Comparison of ENCODE assay signal across 14 cellular contexts in the genomic region with DNA sequence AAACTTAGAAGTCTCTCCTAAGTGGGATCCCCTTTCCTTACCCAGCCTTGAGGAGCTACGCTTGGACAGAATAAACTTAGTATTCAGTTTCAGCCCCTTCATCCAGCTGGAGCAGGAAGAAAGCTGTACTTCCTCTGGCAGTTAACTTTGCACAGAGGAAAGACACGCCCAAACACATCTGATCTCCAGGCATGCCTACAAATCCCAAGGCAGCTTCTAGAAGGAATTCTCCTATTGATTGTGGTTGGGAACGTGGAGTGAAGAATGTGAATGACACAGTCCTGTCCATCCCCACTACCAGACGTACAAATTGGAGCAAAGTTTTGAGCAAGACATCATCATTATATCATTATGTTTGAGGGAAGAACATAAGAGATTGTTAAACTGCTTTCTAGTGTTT. TPM values are rescaled to one million over a fixed set of nuclear protein-coding genes. Genes with fewer than 3 reads are reported as not detected.
A peak's percentile ranks its signal among the peaks of the same experiment; 100 is the strongest.
DNase-seq lines count a peak whose midpoint lies in the region; TF ChIP-seq lines count a peak whose summit lies in the region.
"Had no signal": no experiment of that assay in that cellular context is flagged by ENCODE, and none has a peak within 500 bp of the region (broad histone marks: within the 10 kb centered on the region; RNA-seq: fewer than 3 reads in every experiment).

No MANE protein-coding gene starts in this region.

- no peak overlapping the region for H3K4me3 ChIP-seq in mammary epithelial cell (replicated peaks in 1 of 3; ENCODE audit: insufficient read depth in 1 of 3, low read depth in 2 of 3, low read length in 3 of 3)
- H3K4me3 ChIP-seq in ovary, result no peak overlapping the region
- no peak overlapping the region for H3K4me3 ChIP-seq in neuronal stem cell (ENCODE audit: low read length in 2 of 2)
- H3K4me3 ChIP-seq: HAP-1 had no signal

- H4K91ac ChIP-seq in neuronal stem cell (ENCODE audit: low read depth, low read length, poor library complexity), result no peak overlapping the region

- H3K36me3 Mint-ChIP-seq in Calu3 (ENCODE audit: insufficient read depth, unreplicated experiment) (peaks cover 4% of the 10 kb centered on the region), nephron progenitor cell (ENCODE audit: low read depth) (no peaks in the 10 kb centered on the region)
- H3K36me3 Mint-ChIP-seq in activated CD4-positive, alpha-beta memory T cell treated with anti-CD3 and anti-CD28 coated beads for 36 hours, result no peaks in the 10 kb centered on the region

- H2BK15ac ChIP-seq in neuronal stem cell (ENCODE audit: low read length), result no peak overlapping the region

- peak overlapping the region; percentile 82 for H2AFZ ChIP-seq in mammary epithelial cell (ENCODE audit: low read depth, low read length)
- no peak overlapping the region for H2AFZ ChIP-seq in neuronal stem cell (ENCODE audit: low read length)

- no peak overlapping the region for H2BK120ac ChIP-seq in neuronal stem cell (ENCODE audit: low read depth, low read length)

- H3K18ac ChIP-seq in neuronal stem cell (ENCODE audit: low read length), result no peak overlapping the region

- no peak overlapping the region for H3K14ac ChIP-seq in neuronal stem cell (ENCODE audit: low read length)

- no peak overlapping the region for H3K9ac ChIP-seq in mammary epithelial cell (ENCODE audit: insufficient read depth, low read length)
- H3K9ac ChIP-seq in neuronal stem cell (ENCODE audit: low read depth, low read length, poor library complexity), result no peak overlapping the region

- TF ChIP-seq CTCF in Calu3 (IDR thresholded peaks at IDR 0.05; ENCODE audit: unreplicated experiment) (no peak), mammary epithelial cell (conservative IDR thresholded peaks at IDR 0.05 in 1 of 2, IDR thresholded peaks at IDR 0.05 in 1 of 2; ENCODE audit: extremely low read depth in 1 of 2, insufficient read depth in 1 of 2, low read depth in 1 of 2, low read length in 2 of 2) (no peak), ovary (IDR thresholded peaks at IDR 0.05) (no peak), nephron progenitor cell (IDR thresholded peaks at IDR 0.05) (no peak)

- no peak overlapping the region for H4K8ac ChIP-seq in neuronal stem cell (ENCODE audit: low read depth, low read length)

- TF ChIP-seq POLR2A in ovary (IDR thresholded peaks at IDR 0.05), result no peak

- no peaks in the 10 kb centered on the region for H3K79me2 ChIP-seq in mammary epithelial cell (ENCODE audit: insufficient read depth, low read length)

- no TSS peak for BruUV-seq in Calu3 (replicated peaks; lab: Mats Ljungman, UMichigan)
- BruUV-seq in mammary epithelial cell (replicated peaks; lab: Mats Ljungman, UMichigan), result no TSS peak

- no peak overlapping the region for H2BK12ac ChIP-seq in neuronal stem cell (ENCODE audit: low read length)

- H3K4me1 Mint-ChIP-seq in Calu3 (ENCODE audit: low read depth, unreplicated experiment) (peaks cover 43% of the 10 kb centered on the region), nephron progenitor cell (peaks cover 16% of the 10 kb centered on the region)
- no peaks in the 10 kb centered on the region for H3K4me1 Mint-ChIP-seq in activated CD4-positive, alpha-beta memory T cell treated with anti-CD3 and anti-CD28 coated beads for 36 hours (ENCODE audit: low read depth)

- H3K27me3 ChIP-seq in mammary epithelial cell (ENCODE audit: insufficient read depth, low read length), result no peaks in the 10 kb centered on the region
- H3K27me3 ChIP-seq in ovary, result no peaks in the 10 kb centered on the region
- peaks cover 1 to 20% (median 7%) of the 10 kb centered on the region in 3 experiments for H3K27me3 ChIP-seq in neuronal stem cell (ENCODE audit: control insufficient read depth in 3 of 3, insufficient read depth in 3 of 3, low read depth in 1 of 3, low read length in 3 of 3)

- H3K27ac ChIP-seq in mammary epithelial cell (ENCODE audit: insufficient read depth, low read depth, low read length) (no peak overlapping the region), ovary (no peak overlapping the region), neuronal stem cell (replicated peaks; ENCODE audit: low read length) (no peak overlapping the region)

- intact Hi-C loops in Calu3 (cut with micrococcal nuclease; ENCODE audit: unreplicated experiment), result loop anchor here (5.0 kb wide), 1 partner anchor 36 kb away; no protein-coding TSS in a partner anchor
- intact Hi-C loops in mammary epithelial cell (cut with micrococcal nuclease), result no loop called here
- intact Hi-C loops in ovary (cut with DNase I), result no loop called here
- intact Hi-C loops in activated CD4-positive, alpha-beta memory T cell treated with anti-CD3 and anti-CD28 coated beads for 36 hours (cut with micrococcal nuclease), result loop anchor here (10.0 kb wide), 1 partner anchor 253 kb away; no protein-coding TSS in a partner anchor

- no peak for TF ChIP-seq EP300 in ovary (IDR thresholded peaks at IDR 0.05)

- 0% methylated on average over 4 of the region's 4 CpGs for WGBS in mammary epithelial cell (ENCODE audit: low coverage, missing lambda C conversion rate)
- WGBS in ovary, 3 donors, result 15 to 29% (median 19%) methylated on average over 4 of the region's 4 CpGs
- WGBS in neuronal stem cell (ENCODE audit: extremely low coverage in 2 of 2, insufficient read length in 2 of 2, insufficient replicate concordance in 1 of 2), 2 donors, result no CpG with 5 or more reads among the region's 4 CpGs

- H3K9me3 ChIP-seq in mammary epithelial cell (replicated peaks; ENCODE audit: insufficient read depth, low read length) (no peaks in the 10 kb centered on the region), ovary (no peaks in the 10 kb centered on the region), neuronal stem cell (replicated peaks in 1 of 2; ENCODE audit: control insufficient read depth in 2 of 2, insufficient read depth in 1 of 2, low read depth in 1 of 2, low read length in 2 of 2) (no peaks in the 10 kb centered on the region)
- H3K9me3 ChIP-seq: HAP-1 had no signal

- no peak overlapping the region for H3K4ac ChIP-seq in neuronal stem cell (ENCODE audit: low read length)

- CTCF ChIA-PET in Calu3 (lab: Charles Lee) (interaction anchor here (1.0 kb wide), 1 partner anchor 33 kb away, joined by 3 read pairs; no protein-coding TSS in a partner anchor), mammary epithelial cell (lab: Charles Lee; ENCODE audit: low non-redundant PET) (no interaction called here)
- CTCF ChIA-PET in activated CD4-positive, alpha-beta memory T cell treated with anti-CD3 and anti-CD28 coated beads for 36 hours (lab: Charles Lee), result no interaction called here

- no peaks in the 10 kb centered on the region for H3K27me3 Mint-ChIP-seq in Calu3 (ENCODE audit: unreplicated experiment)
- H3K27me3 Mint-ChIP-seq in nephron progenitor cell (ENCODE audit: low read depth, poor library complexity), result peaks cover 32% of the 10 kb centered on the region
- H3K27me3 Mint-ChIP-seq in activated CD4-positive, alpha-beta memory T cell treated with anti-CD3 and anti-CD28 coated beads for 36 hours, result peaks cover 17% of the 10 kb centered on the region

- H3K27ac Mint-ChIP-seq in Calu3 (ENCODE audit: unreplicated experiment) (no peak overlapping the region), nephron progenitor cell (no peak overlapping the region)
- H3K27ac Mint-ChIP-seq in activated CD4-positive, alpha-beta memory T cell treated with anti-CD3 and anti-CD28 coated beads for 36 hours, result no peak overlapping the region
- H3K27ac Mint-ChIP-seq: activated T-cell treated with anti-CD3 and anti-CD28 coated beads, Interleukin-2, amount 50 U/mL, for 72 hours had no signal

- DNase-seq in Calu3 (peak; percentile 28), HS-27A (ENCODE audit: low read depth) (peak; percentile 62), mammary epithelial cell (peak; percentile 75), kidney tubule cell (ENCODE audit: low spot score) (peak; percentile 77), ovary (no peak), nephron progenitor cell (no peak), neuronal stem cell (ENCODE audit: low spot score) (no peak)
- DNase-seq in activated CD4-positive, alpha-beta memory T cell treated with anti-CD3 and anti-CD28 coated beads for 36 hours, result no peak
- DNase-seq: activated T-cell treated with anti-CD3 and anti-CD28 coated beads, Interleukin-2, amount 50 U/mL, for 72 hours; NCI-H446 treated with DMSO at 0.1 percent for 48 hours; SHP77 treated with DMSO at 0.1 percent for 48 hours; stimulated activated CD4-positive, alpha-beta T cell treated with anti-CD3 and anti-CD28 coated beads, Interleukin-4, amount 100 ng/mL, for 1 hour; stimulated activated naive CD8-positive, alpha-beta T cell treated with anti-CD3 and anti-CD28 coated beads, Interleukin-15, Interleukin-2, amounts not matched to agents 100 U/mL and 50 U/mL, for 24 hours had no signal

- POLR2A ChIA-PET in activated CD4-positive, alpha-beta memory T cell treated with anti-CD3 and anti-CD28 coated beads for 36 hours (lab: Charles Lee), result no interaction called here

- in situ Hi-C loops in mammary epithelial cell (cut with MboI; ENCODE audit: low sequenced_read_pairs in 2 of 2), result no loop called here

- H3K4me1 ChIP-seq in mammary epithelial cell (ENCODE audit: insufficient read depth, low read length) (peaks cover 13% of the 10 kb centered on the region), ovary (ENCODE audit: insufficient read depth) (no peaks in the 10 kb centered on the region), neuronal stem cell (ENCODE audit: control insufficient read depth in 2 of 2, insufficient read depth in 1 of 2, low read depth in 1 of 2, low read length in 2 of 2) (peaks cover 0 to 2% of the 10 kb centered on the region in 2 donors)

- no peak overlapping the region for H2BK5ac ChIP-seq in neuronal stem cell (ENCODE audit: low read length)

- dilution Hi-C loops in mammary epithelial cell (cut with HindIII; ENCODE audit: low sequenced_read_pairs), result no loop called here

- peak overlapping the region; percentile 47 for H3K4me2 ChIP-seq in mammary epithelial cell (ENCODE audit: insufficient read depth, low read depth, low read length)
- H3K4me2 ChIP-seq in neuronal stem cell (ENCODE audit: insufficient read depth, low read length, poor library complexity, severe bottlenecking), result no peak overlapping the region

- H3K23ac ChIP-seq in neuronal stem cell (ENCODE audit: low read depth, low read length, poor library complexity), result no peak overlapping the region

- H3K4me3 Mint-ChIP-seq in Calu3 (ENCODE audit: low read depth, unreplicated experiment) (no peak overlapping the region), nephron progenitor cell (no peak overlapping the region)
- H3K4me3 Mint-ChIP-seq in activated CD4-positive, alpha-beta memory T cell treated with anti-CD3 and anti-CD28 coated beads for 36 hours, result no peak overlapping the region
- H3K4me3 Mint-ChIP-seq: activated T-cell treated with anti-CD3 and anti-CD28 coated beads, Interleukin-2, amount 50 U/mL, for 72 hours had no signal

- H3K9me3 Mint-ChIP-seq in Calu3 (ENCODE audit: low read depth, unreplicated experiment) (no peaks in the 10 kb centered on the region), nephron progenitor cell (no peaks in the 10 kb centered on the region)
- H3K9me3 Mint-ChIP-seq in activated CD4-positive, alpha-beta memory T cell treated with anti-CD3 and anti-CD28 coated beads for 36 hours, result no peaks in the 10 kb centered on the region
- H3K9me3 Mint-ChIP-seq: activated T-cell treated with anti-CD3 and anti-CD28 coated beads, Interleukin-2, amount 50 U/mL, for 72 hours had no signal

- no peaks in the 10 kb centered on the region for H4K20me1 ChIP-seq in mammary epithelial cell (ENCODE audit: insufficient read depth, low read length)

- H2AK5ac ChIP-seq in neuronal stem cell (ENCODE audit: low read depth, low read length), result no peak overlapping the region

- no peaks in the 10 kb centered on the region for H3K79me1 ChIP-seq in neuronal stem cell (ENCODE audit: low read depth, low read length)

- no peaks in the 10 kb centered on the region for H3K36me3 ChIP-seq in mammary epithelial cell (ENCODE audit: insufficient read depth, low read length)
- H3K36me3 ChIP-seq in ovary, result no peaks in the 10 kb centered on the region
- H3K36me3 ChIP-seq in neuronal stem cell (replicated peaks in 1 of 2; ENCODE audit: control insufficient read depth in 2 of 2, insufficient read depth in 2 of 2, low read length in 2 of 2), result no peaks in the 10 kb centered on the region
- H3K36me3 ChIP-seq: HAP-1 had no signal

RNA-seq across cellular contexts. Expression of a gene that starts 6.6 kb away (rescaled TPM):
- total RNA-seq in Calu3 (2022), result 39.6 and 49.9 TPM in 2 replicates
- 10 to 100 TPM; 83.0 to 95.0 TPM for total RNA-seq in mammary epithelial cell
- polyA plus RNA-seq in mammary epithelial cell, result 104 TPM
- 227 TPM for polyA minus RNA-seq in mammary epithelial cell
- 10 to 100 TPM in 5 of 7 donors, 1 to 10 TPM in 2; 4.3 to 25.6 (median 13.2) TPM for total RNA-seq in ovary
- polyA plus RNA-seq in ovary, result 10 to 100 TPM in 1 of 2 donors, 1 to 10 TPM in 1; 1.7 to 15.4 TPM
- polyA plus RNA-seq in neuronal stem cell (2013, experiment 1 of 2), result 2.5 TPM
- 2.8 TPM for polyA plus RNA-seq in neuronal stem cell (2013, experiment 2 of 2)
- 10 to 100 TPM; 42.7 to 45.5 TPM for total RNA-seq in activated CD4-positive, alpha-beta memory T cell treated with anti-CD3 and anti-CD28 coated beads for 36 hours

Comparison
In these comparisons a context has a peak if more than half of its experiments do, and no peak if none do; other contexts are left out.
1. DNase-seq: peak in Calu3 (single experiment), HS-27A (single experiment), mammary epithelial cell (single experiment) and kidney tubule cell (single experiment); none in ovary (0 of 5), nephron progenitor cell (single experiment), neuronal stem cell (single experiment) and activated CD4-positive, alpha-beta memory T cell treated with anti-CD3 and anti-CD28 coated beads for 36 hours (single experiment).
2. intact Hi-C loops: an anchor here in Calu3 (5.0 kb wide) and activated CD4-positive, alpha-beta memory T cell treated with anti-CD3 and anti-CD28 coated beads for 36 hours (10.0 kb wide); none called in mammary epithelial cell and ovary.